In genomic region chr17:65973237-65973636, GRCh38 we compare ENCODE assay signal across 9 cellular contexts.
"Had no signal": no experiment of that assay in that cellular context is flagged by ENCODE, and none has a peak within 500 bp of the region (broad histone marks: within the 10 kb centered on the region; RNA-seq: fewer than 3 reads in every experiment).

No MANE protein-coding gene starts in this region.

- H3K4me3 ChIP-seq: GM23248, HAP-1, K562 had no signal

- DNase-seq: GM23248, GOT3, H7, HFFc6, IMR-90, KG1 had no signal

- H3K27ac Mint-ChIP-seq: HFFc6 had no signal

- H3K36me3 ChIP-seq: HAP-1 had no signal

- H2AFZ ChIP-seq: GM23248 had no signal

- H3K9ac ChIP-seq: GM23248 had no signal

- H3K9me3 ChIP-seq: HAP-1 had no signal

- H3K4me1 ChIP-seq: HAP-1 had no signal

- H3K4me3 Mint-ChIP-seq: HFFc6 had no signal

- H3K27ac ChIP-seq: GM23248, HL-60 had no signal
